21 cellular contexts compared by ENCODE assay signal in the genomic region with DNA sequence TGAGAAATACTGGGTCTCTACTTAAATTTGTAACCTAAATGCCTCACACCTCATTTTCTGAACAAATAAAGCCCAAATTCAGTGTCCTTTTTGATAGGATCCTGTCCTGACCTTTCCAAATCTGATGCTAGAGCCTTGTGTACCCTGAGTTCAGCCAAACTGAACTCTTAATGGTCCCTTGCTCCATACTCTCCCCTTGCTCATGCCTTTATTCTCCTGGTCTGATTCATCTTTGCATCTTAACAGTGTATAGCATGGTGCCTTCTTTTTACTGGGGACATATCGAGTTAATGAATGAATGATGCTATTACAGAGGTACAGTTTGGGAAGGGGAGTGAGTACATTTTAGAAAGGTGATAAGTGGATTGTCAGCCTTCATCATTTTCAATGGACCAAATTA.
"Had no signal": no experiment of that assay in that cellular context is flagged by ENCODE, and none has a peak within 500 bp of the region (broad histone marks: within the 10 kb centered on the region; RNA-seq: fewer than 3 reads in every experiment).

No MANE protein-coding gene starts in this region.

- H3K27ac ChIP-seq: left lung, uterus had no signal

- H3K36me3 ChIP-seq: uterus had no signal

- ATAC-seq: activated CD8-positive, alpha-beta T cell treated with anti-CD3 and anti-CD28 coated beads, Interleukin-2, amount 10 ng/mL, durations not matched to agents 7 days and 5 days; activated naive CD4-positive, alpha-beta T cell treated with anti-CD3 and anti-CD28 coated beads, Interleukin-2, amount 50 U/mL, for 72 hours; T-cell had no signal

- H3K27me3 Mint-ChIP-seq: activated B cell treated with CpG ODN at 0.5 μM for 24 hours; activated CD4-positive, alpha-beta T cell treated with anti-CD3 and anti-CD28 coated beads, Interleukin-2, amount 10 ng/mL, durations not matched to agents 7 days and 5 days; activated T-cell treated with anti-CD3 and anti-CD28 coated beads, Interleukin-2, amount 50 U/mL, for 24 hours; stimulated activated naive CD8-positive, alpha-beta T cell treated with anti-CD3 and anti-CD28 coated beads, Interleukin-15, Interleukin-2, amounts not matched to agents 100 ng/mL and 50 ng/mL, for 24 hours; T-cell had no signal

- DNase-seq: activated B cell treated with CpG ODN at 0.5 μM for 24 hours; activated CD4-positive, alpha-beta T cell treated with anti-CD3 and anti-CD28 coated beads, Interleukin-2, amount 10 ng/mL, durations not matched to agents 7 days and 5 days; activated CD8-positive, alpha-beta T cell treated with anti-CD3 and anti-CD28 coated beads, Interleukin-2, amount 10 ng/mL, durations not matched to agents 7 days and 5 days; activated gamma-delta T cell; activated T-cell treated with anti-CD3 and anti-CD28 coated beads, Interleukin-2, amount 50 U/mL, for 24 hours; amniotic stem cell; caudate nucleus; retina; SK-N-SH; stimulated activated CD4-positive, alpha-beta T cell treated with anti-CD3 and anti-CD28 coated beads, Interleukin-2, amount 100 ng/mL, for 24 hours; T-cell; T-helper 9 cell; transverse colon; uterus had no signal

- H3K27ac Mint-ChIP-seq: activated B cell treated with CpG ODN at 0.5 μM for 24 hours; activated CD8-positive, alpha-beta T cell treated with anti-CD3 and anti-CD28 coated beads, Interleukin-2, amount 10 ng/mL, durations not matched to agents 7 days and 5 days; activated naive CD4-positive, alpha-beta T cell treated with anti-CD3 and anti-CD28 coated beads, Interleukin-2, amount 50 U/mL, for 72 hours; activated T-cell treated with anti-CD3 and anti-CD28 coated beads, Interleukin-2, amount 50 U/mL, for 24 hours; stimulated activated naive CD8-positive, alpha-beta T cell treated with anti-CD3 and anti-CD28 coated beads, Interleukin-15, Interleukin-2, amounts not matched to agents 100 ng/mL and 50 ng/mL, for 24 hours had no signal

- H3K4me3 ChIP-seq: left lung, transverse colon, uterus had no signal

- H3K27me3 ChIP-seq: left lung, transverse colon, uterus had no signal

- FAIRE-seq: colon, endometrium, frontal cortex, kidney had no signal

- H3K9ac ChIP-seq: SK-N-SH had no signal

- H3K4me3 Mint-ChIP-seq: activated B cell treated with CpG ODN at 0.5 μM for 24 hours; activated CD4-positive, alpha-beta T cell treated with anti-CD3 and anti-CD28 coated beads, Interleukin-2, amount 10 ng/mL, durations not matched to agents 7 days and 5 days; activated CD8-positive, alpha-beta T cell treated with anti-CD3 and anti-CD28 coated beads, Interleukin-2, amount 10 ng/mL, durations not matched to agents 7 days and 5 days; activated T-cell treated with anti-CD3 and anti-CD28 coated beads, Interleukin-2, amount 50 U/mL, for 24 hours; stimulated activated naive CD8-positive, alpha-beta T cell treated with anti-CD3 and anti-CD28 coated beads, Interleukin-15, Interleukin-2, amounts not matched to agents 100 ng/mL and 50 ng/mL, for 24 hours had no signal

- H3K4me2 ChIP-seq: SK-N-SH had no signal

- H3K9me3 ChIP-seq: left lung, SK-N-SH, transverse colon, uterus had no signal

- H3K9me3 Mint-ChIP-seq: activated B cell treated with CpG ODN at 0.5 μM for 24 hours; activated CD4-positive, alpha-beta T cell treated with anti-CD3 and anti-CD28 coated beads, Interleukin-2, amount 10 ng/mL, durations not matched to agents 7 days and 5 days; activated naive CD4-positive, alpha-beta T cell treated with anti-CD3 and anti-CD28 coated beads, Interleukin-2, amount 50 U/mL, for 72 hours; activated T-cell treated with anti-CD3 and anti-CD28 coated beads, Interleukin-2, amount 50 U/mL, for 24 hours; stimulated activated naive CD8-positive, alpha-beta T cell treated with anti-CD3 and anti-CD28 coated beads, Interleukin-15, Interleukin-2, amounts not matched to agents 100 ng/mL and 50 ng/mL, for 24 hours; T-cell had no signal
